Comparison of ENCODE assay signal across 11 cellular contexts in genomic region chr11:104799251-104799650, GRCh38.
A peak's percentile ranks its signal among the peaks of the same experiment; 100 is the strongest.
DNase-seq lines count a peak whose midpoint lies in the region; ATAC-seq and TF ChIP-seq lines count a peak whose summit lies in the region.
"Had no signal": no experiment of that assay in that cellular context is flagged by ENCODE, and none has a peak within 500 bp of the region (broad histone marks: within the 10 kb centered on the region; RNA-seq: fewer than 3 reads in every experiment).

No MANE protein-coding gene starts in this region.

- no peak overlapping the region for H3K27ac ChIP-seq in CD4-positive, alpha-beta T cell (ENCODE audit: low read depth, low read length)
- peak overlapping the region in 1 of 12 donors; percentile 46 for H3K27ac ChIP-seq in heart left ventricle
- H3K27ac ChIP-seq: C4-2B, HL-60 had no signal

- H3K36me3 ChIP-seq in heart left ventricle: no peaks in the 10 kb centered on the region
- H3K36me3 ChIP-seq: Peyer's patch had no signal

- H3K27me3 ChIP-seq in CD4-positive, alpha-beta T cell (ENCODE audit: control insufficient read depth, insufficient read depth, low read length): no peaks in the 10 kb centered on the region
- no peaks in the 10 kb centered on the region for H3K27me3 ChIP-seq in heart left ventricle
- H3K27me3 ChIP-seq: Peyer's patch had no signal

- POLR2A ChIA-PET in CD4-positive, alpha-beta T cell (lab: Charles Lee): interaction anchor here (1.0 to 1.8 kb wide), 2 partner anchors 93 to 169 kb away, joined by 4 to 5 read pairs; partner anchors contain the start of gene CASP4
- POLR2A ChIA-PET in activated CD4-positive, alpha-beta memory T cell treated with anti-CD3 and anti-CD28 coated beads, Interleukin-2, amount 10 ng/mL, durations not matched to agents 7 days and 5 days (lab: Charles Lee): interaction anchor here (0.6 to 1.9 kb wide), 3 partner anchors 94 to 148 kb away, joined by 3 to 7 read pairs (median 3); no protein-coding TSS in a partner anchor

- ATAC-seq in CD4-positive, alpha-beta T cell (ENCODE audit: poor library complexity): peak; percentile 49
- peak; percentile 85 for ATAC-seq in GM19372 (IDR thresholded peaks at IDR 0.05; ENCODE audit: low read depth, unreplicated experiment)
- ATAC-seq in HG03025 (IDR thresholded peaks at IDR 0.05; ENCODE audit: low FRiP score, unreplicated experiment): peak; percentile 93
- no peak for ATAC-seq in heart left ventricle

- no peaks in the 10 kb centered on the region for H3K9me3 Mint-ChIP-seq in CD4-positive, alpha-beta T cell
- H3K9me3 Mint-ChIP-seq in activated CD4-positive, alpha-beta memory T cell treated with anti-CD3 and anti-CD28 coated beads, Interleukin-2, amount 10 ng/mL, durations not matched to agents 7 days and 5 days: peaks cover 17% of the 10 kb centered on the region

- TF ChIP-seq CTCF in CD4-positive, alpha-beta T cell (IDR thresholded peaks at IDR 0.05): no peak
- TF ChIP-seq CTCF in heart left ventricle (IDR thresholded peaks at IDR 0.05): no peak

- H3K4me1 ChIP-seq in heart left ventricle: peaks cover 0 to 9% (median 0%) of the 10 kb centered on the region in 12 donors

- H3K4me3 Mint-ChIP-seq in CD4-positive, alpha-beta T cell: peak overlapping the region; percentile 84
- peak overlapping the region; percentile 56 for H3K4me3 Mint-ChIP-seq in activated CD4-positive, alpha-beta memory T cell treated with anti-CD3 and anti-CD28 coated beads, Interleukin-2, amount 10 ng/mL, durations not matched to agents 7 days and 5 days

- CTCF ChIA-PET in CD4-positive, alpha-beta T cell (lab: Charles Lee): no interaction called here
- CTCF ChIA-PET in activated CD4-positive, alpha-beta memory T cell treated with anti-CD3 and anti-CD28 coated beads, Interleukin-2, amount 10 ng/mL, durations not matched to agents 7 days and 5 days (lab: Charles Lee): no interaction called here

- peaks cover 60% of the 10 kb centered on the region for H3K4me1 Mint-ChIP-seq in CD4-positive, alpha-beta T cell (ENCODE audit: low read depth)
- H3K4me1 Mint-ChIP-seq in activated CD4-positive, alpha-beta memory T cell treated with anti-CD3 and anti-CD28 coated beads, Interleukin-2, amount 10 ng/mL, durations not matched to agents 7 days and 5 days: peaks cover 30% of the 10 kb centered on the region

- no peaks in the 10 kb centered on the region for H3K27me3 Mint-ChIP-seq in CD4-positive, alpha-beta T cell
- no peaks in the 10 kb centered on the region for H3K27me3 Mint-ChIP-seq in activated CD4-positive, alpha-beta memory T cell treated with anti-CD3 and anti-CD28 coated beads, Interleukin-2, amount 10 ng/mL, durations not matched to agents 7 days and 5 days

- intact Hi-C loops in CD4-positive, alpha-beta T cell (cut with DNase I, micrococcal nuclease): no loop called here
- intact Hi-C loops in heart left ventricle (cut with DNase I): no loop called here

- H3K36me3 Mint-ChIP-seq in CD4-positive, alpha-beta T cell (ENCODE audit: low read depth): no peaks in the 10 kb centered on the region
- peaks cover 24% of the 10 kb centered on the region for H3K36me3 Mint-ChIP-seq in activated CD4-positive, alpha-beta memory T cell treated with anti-CD3 and anti-CD28 coated beads, Interleukin-2, amount 10 ng/mL, durations not matched to agents 7 days and 5 days (ENCODE audit: low read depth)

- no peak for TF ChIP-seq POLR2A in heart left ventricle (IDR thresholded peaks at IDR 0.05)

- WGBS in heart left ventricle, 4 donors: 71 to 88% (median 84%) methylated on average over 1 of the region's 1 CpG

- H3K4me3 ChIP-seq in heart left ventricle: no peak overlapping the region

- H3K27ac Mint-ChIP-seq in CD4-positive, alpha-beta T cell: peak overlapping the region; percentile 80
- peak overlapping the region; percentile 81 for H3K27ac Mint-ChIP-seq in activated CD4-positive, alpha-beta memory T cell treated with anti-CD3 and anti-CD28 coated beads, Interleukin-2, amount 10 ng/mL, durations not matched to agents 7 days and 5 days

- no peak for DNase-seq in CD4-positive, alpha-beta T cell
- no peak for DNase-seq in activated CD4-positive, alpha-beta memory T cell treated with anti-CD3 and anti-CD28 coated beads, Interleukin-2, amount 10 ng/mL, durations not matched to agents 7 days and 5 days
- DNase-seq in hippocampal formation (lab: John Stamatoyannopoulos, UW) (no peak), COLO829 (ENCODE audit: low spot score) (no peak), heart left ventricle (no peak), HT-29 (ENCODE audit: low spot score) (no peak)
- DNase-seq: Peyer's patch had no signal

- H3K9me3 ChIP-seq in CD4-positive, alpha-beta T cell (ENCODE audit: control insufficient read depth, low read length): no peaks in the 10 kb centered on the region
- peaks cover 0 to 7% (median 0%) of the 10 kb centered on the region in 12 donors for H3K9me3 ChIP-seq in heart left ventricle
- H3K9me3 ChIP-seq: Peyer's patch had no signal

Comparison
In these comparisons a context has a peak if more than half of its experiments do, and no peak if none do; other contexts are left out.
1. ATAC-seq: peak in CD4-positive, alpha-beta T cell (single experiment), GM19372 (single experiment) and HG03025 (single experiment); none in heart left ventricle (0 of 4).